Comparison of ENCODE assay signal across 13 cellular contexts in the genomic region with DNA sequence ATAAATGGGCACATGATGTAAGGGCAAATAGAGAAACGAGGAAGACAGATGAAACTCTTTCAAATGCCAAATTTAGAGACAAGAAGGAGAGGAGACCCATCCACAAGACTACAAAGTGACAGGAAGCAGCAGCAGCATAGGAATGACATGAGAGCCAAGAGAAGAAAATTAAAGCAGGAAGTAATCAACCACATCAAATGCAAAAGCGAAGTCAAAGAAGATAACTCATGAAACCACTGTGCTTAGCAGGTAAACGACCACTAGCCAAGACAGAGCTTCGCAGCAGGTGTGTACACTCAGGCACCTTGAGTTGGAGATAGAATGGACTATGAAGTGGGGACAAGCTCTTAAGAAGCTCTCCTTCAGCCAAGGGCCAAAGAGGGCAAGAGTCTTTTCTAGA.
DNase-seq lines count a peak whose midpoint lies in the region; ATAC-seq lines count a peak whose summit lies in the region.
"Had no signal": no experiment of that assay in that cellular context is flagged by ENCODE, and none has a peak within 500 bp of the region (broad histone marks: within the 10 kb centered on the region; RNA-seq: fewer than 3 reads in every experiment).

No MANE protein-coding gene starts in this region.

- peak; percentile 82 for ATAC-seq in GM18511 (IDR thresholded peaks at IDR 0.05; ENCODE audit: unreplicated experiment)
- peak; percentile 56 for ATAC-seq in GM21737 (IDR thresholded peaks at IDR 0.05; ENCODE audit: unreplicated experiment)
- peak; percentile 69 for ATAC-seq in memory B cell (ENCODE audit: low read depth)

- H3K56ac ChIP-seq in mesendoderm (ENCODE audit: low read length): no peak overlapping the region

- WGBS in mesendoderm (ENCODE audit: extremely low coverage, insufficient coverage, low lambda C conversion rate): no CpG with 5 or more reads among the region's 4 CpGs

- no peak overlapping the region for H2BK120ac ChIP-seq in mesendoderm (ENCODE audit: low read depth, low read length)

- no peak overlapping the region for H3K18ac ChIP-seq in mesendoderm (ENCODE audit: low read length)

- no peaks in the 10 kb centered on the region for H3K27me3 Mint-ChIP-seq in memory B cell

- H3K27ac Mint-ChIP-seq in memory B cell: peak overlapping the region; percentile 20

- H4K8ac ChIP-seq in mesendoderm (ENCODE audit: low read depth, low read length): no peak overlapping the region

- H3K9me3 Mint-ChIP-seq in memory B cell: peaks cover 1% of the 10 kb centered on the region

- no peak overlapping the region for H3K4me3 ChIP-seq in mesendoderm (ENCODE audit: low read length)

- H3K4me1 Mint-ChIP-seq in memory B cell: peaks cover 46% of the 10 kb centered on the region

- peaks cover 17% of the 10 kb centered on the region for H3K36me3 Mint-ChIP-seq in memory B cell

- no peak overlapping the region for H3K27ac ChIP-seq in mesendoderm (ENCODE audit: low read depth, low read length)

- H2AK5ac ChIP-seq in mesendoderm (ENCODE audit: low read length): no peak overlapping the region

- no peak overlapping the region for H3K23ac ChIP-seq in mesendoderm (ENCODE audit: low read length)

- no peaks in the 10 kb centered on the region for H3K79me2 ChIP-seq in mesendoderm (ENCODE audit: control insufficient read depth, insufficient read depth, low read length)

- H3K79me1 ChIP-seq in mesendoderm (ENCODE audit: low read length): peaks cover 2% of the 10 kb centered on the region

- no peak overlapping the region for H2BK5ac ChIP-seq in mesendoderm (ENCODE audit: low read length)

- no peak overlapping the region for H3K4ac ChIP-seq in mesendoderm (ENCODE audit: low read depth, low read length)

- H2BK15ac ChIP-seq in mesendoderm (replicated peaks; ENCODE audit: low read depth): no peak overlapping the region

- H3K9ac ChIP-seq in mesendoderm (ENCODE audit: low read length): no peak overlapping the region

- DNase-seq in T-helper 1 cell (peak in 4 of 5 donors; percentile 18 to 61 (median 26)), memory B cell (ENCODE audit: low spot score in 2 of 2) (no peak), NCI-H2029 treated with DMSO at 0.1 percent for 48 hours (lab: John Stamatoyannopoulos, UW) (no peak), pons (ENCODE audit: low spot score) (no peak), mesendoderm (no peak)
- DNase-seq: activated CD8-positive, alpha-beta memory T cell treated with anti-CD3 and anti-CD28 coated beads, Interleukin-2, amount 50 U/mL, for 4 hours; DMS79 treated with DMSO at 0.1 percent for 48 hours; effector CD8-positive, alpha-beta T cell; NCI-H146; stimulated activated CD4-positive, alpha-beta T cell treated with anti-CD3 and anti-CD28 coated beads, Interleukin-12 subunit alpha, Interleukin-12 subunit beta, amount 100 ng/mL, for 4 hours; substantia nigra had no signal

- H3K27me3 ChIP-seq in mesendoderm (ENCODE audit: insufficient read depth, low read length, poor library complexity): no peaks in the 10 kb centered on the region

- H3K4me3 Mint-ChIP-seq in memory B cell: peak overlapping the region; percentile 12

- H3K4me1 ChIP-seq in mesendoderm (ENCODE audit: control insufficient read depth, low read depth, low read length): no peaks in the 10 kb centered on the region

- H3K36me3 ChIP-seq in mesendoderm (ENCODE audit: control insufficient read depth, insufficient read depth, low read length): no peaks in the 10 kb centered on the region

- no peak overlapping the region for H3K4me2 ChIP-seq in mesendoderm (ENCODE audit: low read length)

- H4K5ac ChIP-seq in mesendoderm (ENCODE audit: low read length): no peak overlapping the region

Comparison
In these comparisons a context has a peak if more than half of its experiments do, and no peak if none do; other contexts are left out.
1. DNase-seq: peak in T-helper 1 cell (4 of 5); none in memory B cell (0 of 2), NCI-H2029 treated with DMSO at 0.1 percent for 48 hours (single experiment), pons (single experiment) and mesendoderm (single experiment).
2. Peak in every context shown above with its lines, with median percentiles within 50 percentile points of each other: ATAC-seq.